In the genomic region with DNA sequence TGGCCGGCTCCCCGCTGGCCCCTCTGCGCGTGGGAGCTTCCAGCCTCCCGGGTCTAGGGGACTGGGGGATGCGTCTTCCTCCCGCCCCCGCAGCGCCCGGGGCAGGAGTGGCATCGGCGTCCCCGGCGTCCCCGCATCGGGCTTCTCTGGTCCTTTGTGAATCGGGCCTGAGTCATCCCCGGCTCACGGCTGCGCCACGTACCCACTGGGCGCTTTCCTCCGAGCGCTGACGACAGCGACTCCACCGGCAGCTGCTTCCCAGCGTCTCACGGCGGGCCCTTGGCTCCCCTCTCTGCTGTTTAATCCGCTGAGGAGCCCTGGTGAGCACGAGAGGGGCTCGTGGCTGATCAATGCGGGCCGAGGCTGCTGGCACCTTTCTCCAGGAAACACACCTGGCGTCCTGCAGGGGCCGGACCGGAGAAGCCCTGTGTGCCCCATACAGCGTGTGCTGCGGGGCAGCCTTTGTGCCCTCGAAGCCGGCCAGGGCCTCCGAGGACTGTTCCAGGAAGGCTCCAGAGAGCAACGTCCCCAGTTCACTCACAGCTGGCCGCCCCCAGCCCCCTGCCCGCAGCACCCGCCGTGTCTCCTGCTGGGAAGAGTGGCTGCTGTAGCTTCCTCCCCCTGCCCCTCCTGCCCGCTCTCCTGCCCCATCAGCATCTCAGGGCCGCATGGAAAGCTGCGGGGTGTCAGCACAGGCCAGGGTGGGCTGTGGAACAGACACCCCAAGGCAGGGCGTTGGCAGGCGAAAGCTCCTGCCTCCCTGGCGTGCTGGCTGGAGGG, we compare ENCODE assay signal across 8 cellular contexts.
DNase-seq lines count a peak whose midpoint lies in the region; ATAC-seq and TF ChIP-seq lines count a peak whose summit lies in the region.

No MANE protein-coding gene starts in this region.

- peak overlapping the region; percentile 23 for H3K4me3 Mint-ChIP-seq in activated T-helper 17 cell treated with anti-CD3 and anti-CD28 coated beads, Interleukin-2, amount 50 U/mL, for 72 hours
- H3K4me3 Mint-ChIP-seq in osteocyte (ENCODE audit: unreplicated experiment): no peak overlapping the region

- DNase-seq in Daoy (ENCODE audit: low read depth): peak; percentile 86
- DNase-seq in MV-4-11 (lab: John Stamatoyannopoulos, UW): peak; percentile 11
- DNase-seq in Right ventricle myocardium superior: peak; percentile 66
- peak; percentile 83 for DNase-seq in osteocyte (ENCODE audit: extremely low spot score, unreplicated experiment)
- no peak for DNase-seq in tibial nerve (ENCODE audit: low spot score in 2 of 2)
- DNase-seq in NCI-H446 treated with DMSO at 0.1 percent for 48 hours (lab: John Stamatoyannopoulos, UW): no peak
- DNase-seq in AML-193 (lab: John Stamatoyannopoulos, UW): no peak

- H3K4me1 Mint-ChIP-seq in activated T-helper 17 cell treated with anti-CD3 and anti-CD28 coated beads, Interleukin-2, amount 50 U/mL, for 72 hours: no peaks in the 10 kb centered on the region
- H3K4me1 Mint-ChIP-seq in osteocyte (ENCODE audit: unreplicated experiment): peaks cover 4% of the 10 kb centered on the region

- TF ChIP-seq POLR2A in tibial nerve (IDR thresholded peaks at IDR 0.05): no peak

- no peaks in the 10 kb centered on the region for H3K36me3 Mint-ChIP-seq in activated T-helper 17 cell treated with anti-CD3 and anti-CD28 coated beads, Interleukin-2, amount 50 U/mL, for 72 hours (ENCODE audit: low read depth)
- H3K36me3 Mint-ChIP-seq in osteocyte (ENCODE audit: unreplicated experiment): no peaks in the 10 kb centered on the region

- peaks cover 11% of the 10 kb centered on the region for H3K27me3 Mint-ChIP-seq in activated T-helper 17 cell treated with anti-CD3 and anti-CD28 coated beads, Interleukin-2, amount 50 U/mL, for 72 hours
- H3K27me3 Mint-ChIP-seq in osteocyte (ENCODE audit: unreplicated experiment): no peaks in the 10 kb centered on the region

- peak overlapping the region in 3 of 4 donors; percentile 0 to 43 (median 6) for H3K4me3 ChIP-seq in tibial nerve

- no peaks in the 10 kb centered on the region for H3K9me3 Mint-ChIP-seq in activated T-helper 17 cell treated with anti-CD3 and anti-CD28 coated beads, Interleukin-2, amount 50 U/mL, for 72 hours
- H3K9me3 Mint-ChIP-seq in osteocyte (ENCODE audit: unreplicated experiment): no peaks in the 10 kb centered on the region

- TF ChIP-seq EP300 in tibial nerve (IDR thresholded peaks at IDR 0.05): peak in 1 of 2 donors; percentile 27

- TF ChIP-seq CTCF in osteocyte (IDR thresholded peaks at IDR 0.05) (no peak), tibial nerve (IDR thresholded peaks at IDR 0.05) (no peak)

- H3K36me3 ChIP-seq in tibial nerve: no peaks in the 10 kb centered on the region

- H3K27me3 ChIP-seq in tibial nerve: peaks cover 0 to 30% of the 10 kb centered on the region in 2 donors

- ATAC-seq in activated T-helper 17 cell treated with anti-CD3 and anti-CD28 coated beads, Interleukin-2, amount 50 U/mL, for 72 hours (replicated peaks): peak; percentile 97
- ATAC-seq in Right ventricle myocardium superior (ENCODE audit: poor library complexity): peak; percentile 67

- peaks cover 0 to 30% (median 4%) of the 10 kb centered on the region in 4 donors for H3K4me1 ChIP-seq in tibial nerve

- H3K27ac ChIP-seq in tibial nerve: peak overlapping the region in 1 of 4 donors; percentile 46

- 18 to 33% methylated on average over 20 to 32 of the region's 54 CpGs for WGBS in tibial nerve, 2 donors

- no peaks in the 10 kb centered on the region for H3K9me3 ChIP-seq in tibial nerve

- intact Hi-C loops in Right ventricle myocardium superior (cut with DNase I): loop anchor here (5.0 kb wide), 1 partner anchor 273 kb away; no protein-coding TSS in a partner anchor

- no peak overlapping the region for H3K27ac Mint-ChIP-seq in activated T-helper 17 cell treated with anti-CD3 and anti-CD28 coated beads, Interleukin-2, amount 50 U/mL, for 72 hours
- no peak overlapping the region for H3K27ac Mint-ChIP-seq in osteocyte (ENCODE audit: unreplicated experiment)

Comparison
In these comparisons a context has a peak if more than half of its experiments do, and no peak if none do; other contexts are left out.
1. DNase-seq: peak in Daoy (single experiment), MV-4-11 (single experiment), Right ventricle myocardium superior (single experiment) and osteocyte (single experiment); none in tibial nerve (0 of 2), NCI-H446 treated with DMSO at 0.1 percent for 48 hours (single experiment) and AML-193 (0 of 2).